In genomic region chr5:171309526-171310333, GRCh38 we compare ENCODE assay signal across 11 cellular contexts. TPM values are rescaled to one million over a fixed set of nuclear protein-coding genes. Genes with fewer than 3 reads are reported as not detected.
DNase-seq lines count a peak whose midpoint lies in the region; ATAC-seq and TF ChIP-seq lines count a peak whose summit lies in the region.
"Had no signal": no experiment of that assay in that cellular context is flagged by ENCODE, and none has a peak within 500 bp of the region (broad histone marks: within the 10 kb centered on the region; RNA-seq: fewer than 3 reads in every experiment).

No MANE protein-coding gene starts in this region.

- H3K79me2 ChIP-seq in trophoblast cell (ENCODE audit: control insufficient read depth, insufficient read depth, low read length, poor library complexity): no peaks in the 10 kb centered on the region

- H3K27me3 ChIP-seq in colonic mucosa (peaks cover 87% of the 10 kb centered on the region), trophoblast cell (ENCODE audit: insufficient read depth, low read length) (peaks cover 87% of the 10 kb centered on the region)

- no peak overlapping the region for H4K12ac ChIP-seq in trophoblast cell (ENCODE audit: low read depth, low read length)

- peaks cover 16% of the 10 kb centered on the region for H3K9me3 Mint-ChIP-seq in MCF 10A (ENCODE audit: unreplicated experiment)
- H3K9me3 Mint-ChIP-seq: activated naive CD4-positive, alpha-beta T cell treated with anti-CD3 and anti-CD28 coated beads, Interleukin-2, amount 50 U/mL, for 72 hours had no signal

- no peak overlapping the region for H2BK5ac ChIP-seq in trophoblast cell (ENCODE audit: low read depth, low read length, poor library complexity)

- DNase-seq in NCI-H345 (lab: John Stamatoyannopoulos, UW) (peak; percentile 7), NCI-H345 treated with DMSO at 0.1 percent for 48 hours (lab: John Stamatoyannopoulos, UW; ENCODE audit: unreplicated experiment) (no peak), NCI-H2029 (lab: John Stamatoyannopoulos, UW) (peak; percentile 64), colonic mucosa (peak; percentile 43), trophoblast cell (peak in 1 of 2 donors; percentile 45), MCF 10A (ENCODE audit: unreplicated experiment) (no peak)
- DNase-seq: stimulated activated CD4-positive, alpha-beta T cell treated with anti-CD3 and anti-CD28 coated beads, Interleukin-12 subunit alpha, Interleukin-12 subunit beta, amount 100 ng/mL, for 4 hours had no signal

- TF ChIP-seq CTCF in colonic mucosa (IDR thresholded peaks at IDR 0.05): peak; percentile 33
- TF ChIP-seq CTCF in MCF 10A (IDR thresholded peaks at IDR 0.05; ENCODE audit: unreplicated experiment): no peak

- H3K4me3 ChIP-seq in colonic mucosa (peak overlapping the region; percentile 13), trophoblast cell (ENCODE audit: low read depth, low read length) (peak overlapping the region; percentile 30)

- H3K9me3 ChIP-seq in colonic mucosa (no peaks in the 10 kb centered on the region), trophoblast cell (ENCODE audit: insufficient read depth, low read depth, low read length) (peaks cover 4% of the 10 kb centered on the region)

- H2AFZ ChIP-seq in trophoblast cell (ENCODE audit: insufficient read depth, low read length, poor library complexity): no peak overlapping the region

- no peak overlapping the region for H3K27ac Mint-ChIP-seq in MCF 10A (ENCODE audit: low read depth, unreplicated experiment)

- no peak overlapping the region for H4K8ac ChIP-seq in trophoblast cell (ENCODE audit: low read depth, low read length)

- H3K27ac ChIP-seq in colonic mucosa: no peak overlapping the region
- no peak overlapping the region for H3K27ac ChIP-seq in trophoblast cell (ENCODE audit: low read depth, low read length)

- ATAC-seq in GM18873 (IDR thresholded peaks at IDR 0.05; ENCODE audit: low FRiP score, unreplicated experiment) (no peak), HG02884 (IDR thresholded peaks at IDR 0.05; ENCODE audit: unreplicated experiment) (no peak)
- ATAC-seq: Panc1 had no signal

- H2BK12ac ChIP-seq in trophoblast cell (ENCODE audit: low read length): no peak overlapping the region

- H4K91ac ChIP-seq in trophoblast cell (ENCODE audit: low read depth, low read length): no peak overlapping the region

- H3K4me1 Mint-ChIP-seq in MCF 10A (ENCODE audit: insufficient read depth, unreplicated experiment): peaks cover 9% of the 10 kb centered on the region

- no peak overlapping the region for H3K4me3 Mint-ChIP-seq in MCF 10A (ENCODE audit: unreplicated experiment)

- H3K23ac ChIP-seq in trophoblast cell (ENCODE audit: low read length): no peak overlapping the region

- CTCF ChIA-PET in MCF 10A (lab: Yijun Ruan, JAX): interaction anchor here (0.6 kb wide), 1 partner anchor 796 kb away, joined by 3 read pairs; no protein-coding TSS in a partner anchor

- BruUV-seq in MCF 10A (replicated peaks; lab: Mats Ljungman, UMichigan): no TSS peak

- no peaks in the 10 kb centered on the region for H3K36me3 Mint-ChIP-seq in MCF 10A (ENCODE audit: insufficient read depth, unreplicated experiment)

- H3K4me1 ChIP-seq in colonic mucosa (peaks cover 7% of the 10 kb centered on the region), trophoblast cell (ENCODE audit: control insufficient read depth in 1 of 2, insufficient read depth in 2 of 2, low read length in 2 of 2) (peaks cover 23 to 26% of the 10 kb centered on the region in 2 experiments)

- peaks cover 13% of the 10 kb centered on the region for H3K27me3 Mint-ChIP-seq in MCF 10A (ENCODE audit: insufficient read depth, unreplicated experiment)

- no peak overlapping the region for H3K14ac ChIP-seq in trophoblast cell (ENCODE audit: low read length)

- no peak overlapping the region for H2AK5ac ChIP-seq in trophoblast cell (ENCODE audit: low read length)

- POLR2A ChIA-PET in MCF 10A (lab: Yijun Ruan, JAX): no interaction called here

- H2BK120ac ChIP-seq in trophoblast cell (ENCODE audit: insufficient read depth, low read length, poor library complexity): no peak overlapping the region

- H3K36me3 ChIP-seq in colonic mucosa (no peaks in the 10 kb centered on the region), trophoblast cell (ENCODE audit: control insufficient read depth in 1 of 2, insufficient read depth in 2 of 2, low read length in 2 of 2) (no peaks in the 10 kb centered on the region)

- no peaks in the 10 kb centered on the region for H3K79me1 ChIP-seq in trophoblast cell (ENCODE audit: low read length)

- intact Hi-C loops in colonic mucosa (cut with DNase I): no loop called here
- intact Hi-C loops in MCF 10A (cut with micrococcal nuclease): no loop called here

- peak overlapping the region; percentile 59 for H3K4me2 ChIP-seq in trophoblast cell (ENCODE audit: low read length)

- H3K9ac ChIP-seq in colonic mucosa (ENCODE audit: low read depth in 2 of 2, low read length in 2 of 2) (no peak overlapping the region), trophoblast cell (ENCODE audit: low read length) (no peak overlapping the region)

- no peak overlapping the region for H3K4ac ChIP-seq in trophoblast cell (ENCODE audit: low read depth, low read length)

- H3K18ac ChIP-seq in trophoblast cell (ENCODE audit: low read length): no peak overlapping the region

- WGBS in trophoblast cell (ENCODE audit: extremely low coverage, insufficient coverage, insufficient read length): no CpG with 5 or more reads among the region's 87 CpGs

RNA-seq across cellular contexts. Expression of gene TLX3, which starts 0.7 kb away (rescaled TPM):
- total RNA-seq in colonic mucosa (not detected), MCF 10A (2022) (not detected in 2 replicates)
- not detected in 2 replicates for polyA plus RNA-seq in trophoblast cell (2013)
- total RNA-seq: activated naive CD4-positive, alpha-beta T cell treated with anti-CD3 and anti-CD28 coated beads, Interleukin-2, amount 50 U/mL, for 72 hours had no signal

Comparison
In these comparisons a context has a peak if more than half of its experiments do, and no peak if none do; other contexts are left out.
1. DNase-seq: peak in NCI-H345 (single experiment), NCI-H2029 (single experiment) and colonic mucosa (single experiment); none in NCI-H345 treated with DMSO at 0.1 percent for 48 hours (single experiment) and MCF 10A (single experiment).